In the genomic region with DNA sequence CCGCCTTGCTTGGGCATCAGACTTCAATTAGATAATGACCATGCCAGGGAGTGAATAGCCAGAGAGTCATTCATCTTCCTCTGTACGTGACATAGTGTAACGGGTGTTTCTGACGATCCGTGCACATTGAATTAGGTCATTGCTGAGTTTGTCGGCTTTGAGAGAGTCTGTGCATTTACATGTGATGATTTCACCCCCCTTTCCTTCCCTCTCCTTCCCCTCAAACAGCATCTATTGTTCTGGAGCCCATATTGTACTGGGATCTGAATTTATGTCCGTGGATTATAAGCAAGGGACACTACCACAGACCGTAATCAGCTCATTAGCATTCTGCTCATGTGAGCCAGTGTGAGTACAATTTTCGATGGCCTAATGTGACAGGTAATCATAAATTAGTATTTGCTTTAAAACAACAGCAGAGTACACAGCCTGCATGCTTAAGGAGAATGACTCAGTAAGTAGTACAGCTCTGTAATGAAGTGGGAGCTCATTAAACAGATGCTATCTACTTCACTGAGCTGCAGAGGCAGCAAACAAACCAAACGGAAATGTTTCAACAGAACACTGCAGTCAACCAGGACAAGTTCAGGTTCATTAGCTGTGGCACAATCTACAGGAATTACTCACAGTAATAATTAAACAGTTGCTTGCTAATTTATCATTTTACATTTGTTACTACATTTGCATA, we compare ENCODE assay signal across 8 cellular contexts.
DNase-seq lines count a peak whose midpoint lies in the region; ATAC-seq and TF ChIP-seq lines count a peak whose summit lies in the region.

No MANE protein-coding gene starts in this region.

- TF ChIP-seq CTCF in brain (conservative IDR thresholded peaks at IDR 0.05): no peak
- TF ChIP-seq CTCF in GM10248 (IDR thresholded peaks at IDR 0.05; ENCODE audit: control extremely low read depth, extremely low read depth, low read depth, missing control alignments): no peak

- H3K27me3 Mint-ChIP-seq in brain: no peaks in the 10 kb centered on the region
- no peaks in the 10 kb centered on the region for H3K27me3 Mint-ChIP-seq in activated CD8-positive, alpha-beta memory T cell treated with anti-CD3 and anti-CD28 coated beads, Interleukin-2, amount 10 ng/mL, durations not matched to agents 7 days and 5 days
- H3K27me3 Mint-ChIP-seq in activated T-cell treated with anti-CD3 and anti-CD28 coated beads, Interleukin-2, amount 50 U/mL, for 24 hours: no peaks in the 10 kb centered on the region

- DNase-seq in NCI-H2029 (lab: John Stamatoyannopoulos, UW) (peak; percentile 88), myocyte (ENCODE audit: low read depth) (peak; percentile 43), GM10248 (ENCODE audit: extremely low spot score) (no peak)
- no peak for DNase-seq in activated CD8-positive, alpha-beta memory T cell treated with anti-CD3 and anti-CD28 coated beads, Interleukin-2, amount 10 ng/mL, durations not matched to agents 7 days and 5 days
- no peak for DNase-seq in activated T-cell treated with anti-CD3 and anti-CD28 coated beads, Interleukin-2, amount 50 U/mL, for 24 hours

- peaks cover 80% of the 10 kb centered on the region for H3K4me1 Mint-ChIP-seq in brain
- no peaks in the 10 kb centered on the region for H3K4me1 Mint-ChIP-seq in activated CD8-positive, alpha-beta memory T cell treated with anti-CD3 and anti-CD28 coated beads, Interleukin-2, amount 10 ng/mL, durations not matched to agents 7 days and 5 days
- no peaks in the 10 kb centered on the region for H3K4me1 Mint-ChIP-seq in activated T-cell treated with anti-CD3 and anti-CD28 coated beads, Interleukin-2, amount 50 U/mL, for 24 hours (ENCODE audit: low read depth)

- no peaks in the 10 kb centered on the region for H3K9me3 Mint-ChIP-seq in brain
- H3K9me3 Mint-ChIP-seq in activated CD8-positive, alpha-beta memory T cell treated with anti-CD3 and anti-CD28 coated beads, Interleukin-2, amount 10 ng/mL, durations not matched to agents 7 days and 5 days (ENCODE audit: low read depth): no peaks in the 10 kb centered on the region
- no peaks in the 10 kb centered on the region for H3K9me3 Mint-ChIP-seq in activated T-cell treated with anti-CD3 and anti-CD28 coated beads, Interleukin-2, amount 50 U/mL, for 24 hours

- H3K27ac Mint-ChIP-seq in brain: peak overlapping the region; percentile 83 to 98 (median 97)
- H3K27ac Mint-ChIP-seq in activated CD8-positive, alpha-beta memory T cell treated with anti-CD3 and anti-CD28 coated beads, Interleukin-2, amount 10 ng/mL, durations not matched to agents 7 days and 5 days: no peak overlapping the region
- H3K27ac Mint-ChIP-seq in activated T-cell treated with anti-CD3 and anti-CD28 coated beads, Interleukin-2, amount 50 U/mL, for 24 hours: no peak overlapping the region

- no peaks in the 10 kb centered on the region for H3K36me3 Mint-ChIP-seq in brain
- no peaks in the 10 kb centered on the region for H3K36me3 Mint-ChIP-seq in activated CD8-positive, alpha-beta memory T cell treated with anti-CD3 and anti-CD28 coated beads, Interleukin-2, amount 10 ng/mL, durations not matched to agents 7 days and 5 days
- no peaks in the 10 kb centered on the region for H3K36me3 Mint-ChIP-seq in activated T-cell treated with anti-CD3 and anti-CD28 coated beads, Interleukin-2, amount 50 U/mL, for 24 hours (ENCODE audit: low read depth)

- POLR2A ChIA-PET in GM10248 (lab: Yijun Ruan, JAX): no interaction called here

- CTCF ChIA-PET in activated CD8-positive, alpha-beta memory T cell treated with anti-CD3 and anti-CD28 coated beads, Interleukin-2, amount 10 ng/mL, durations not matched to agents 7 days and 5 days (lab: Charles Lee): interaction anchor here (0.8 kb wide), 1 partner anchor 19 kb away, joined by 3 read pairs; no protein-coding TSS in a partner anchor
- CTCF ChIA-PET in GM10248 (lab: Yijun Ruan, JAX): interaction anchor here (1.1 kb wide), 1 partner anchor 17 kb away, joined by 4 read pairs; no protein-coding TSS in a partner anchor

- ATAC-seq in GM18861 (IDR thresholded peaks at IDR 0.05; ENCODE audit: unreplicated experiment) (peak; percentile 58), HG02763 (IDR thresholded peaks at IDR 0.05; ENCODE audit: unreplicated experiment) (no peak)
- ATAC-seq in activated CD8-positive, alpha-beta memory T cell treated with anti-CD3 and anti-CD28 coated beads, Interleukin-2, amount 10 ng/mL, durations not matched to agents 7 days and 5 days: no peak

- H3K4me3 Mint-ChIP-seq in brain: peak overlapping the region; percentile 62 to 77 (median 75)
- H3K4me3 Mint-ChIP-seq in activated CD8-positive, alpha-beta memory T cell treated with anti-CD3 and anti-CD28 coated beads, Interleukin-2, amount 10 ng/mL, durations not matched to agents 7 days and 5 days: no peak overlapping the region
- H3K4me3 Mint-ChIP-seq in activated T-cell treated with anti-CD3 and anti-CD28 coated beads, Interleukin-2, amount 50 U/mL, for 24 hours: no peak overlapping the region

Comparison
In these comparisons a context has a peak if more than half of its experiments do, and no peak if none do; other contexts are left out.
1. DNase-seq: peak in NCI-H2029 (single experiment) and myocyte (single experiment); none in activated CD8-positive, alpha-beta memory T cell treated with anti-CD3 and anti-CD28 coated beads, Interleukin-2, amount 10 ng/mL, durations not matched to agents 7 days and 5 days (single experiment), GM10248 (single experiment) and activated T-cell treated with anti-CD3 and anti-CD28 coated beads, Interleukin-2, amount 50 U/mL, for 24 hours (single experiment).
2. H3K27ac Mint-ChIP-seq: peak in brain (5 of 5); none in activated CD8-positive, alpha-beta memory T cell treated with anti-CD3 and anti-CD28 coated beads, Interleukin-2, amount 10 ng/mL, durations not matched to agents 7 days and 5 days (single experiment) and activated T-cell treated with anti-CD3 and anti-CD28 coated beads, Interleukin-2, amount 50 U/mL, for 24 hours (single experiment).
3. H3K4me3 Mint-ChIP-seq: peak in brain (5 of 5); none in activated CD8-positive, alpha-beta memory T cell treated with anti-CD3 and anti-CD28 coated beads, Interleukin-2, amount 10 ng/mL, durations not matched to agents 7 days and 5 days (single experiment) and activated T-cell treated with anti-CD3 and anti-CD28 coated beads, Interleukin-2, amount 50 U/mL, for 24 hours (single experiment).